In genomic region chr2:132352481-132352993, GRCh38 we compare ENCODE assay signal across 8 cellular contexts.
DNase-seq lines count a peak whose midpoint lies in the region; ATAC-seq and TF ChIP-seq lines count a peak whose summit lies in the region.
"Not testable (repeated sequence)": the region's sequence is repeated elsewhere in the genome, so short reads cannot be mapped to it uniquely, and the experiment has no call there.

No MANE protein-coding gene starts in this region.

- H4K20me1 ChIP-seq in smooth muscle cell (ENCODE audit: low read depth), result not testable (repeated sequence)

- peak; percentile 86 to 90 for ATAC-seq in right cardiac atrium

- H3K4me1 ChIP-seq in right cardiac atrium (ENCODE audit: control insufficient read depth, insufficient read depth, low read length); smooth muscle cell (ENCODE audit: low read depth): not testable (repeated sequence)

- not testable (repeated sequence) for H3F3A ChIP-seq in smooth muscle cell (ENCODE audit: low read depth)

- H3K36me3 Mint-ChIP-seq in dendritic cell treated with granulocyte-macrophage colony-stimulating factor and Interleukin-4, amounts not matched to agents 40 ng/mL and 50 ng/mL, for 4 days (ENCODE audit: low read depth), result not testable (repeated sequence)

- not testable (repeated sequence) for H3K27ac Mint-ChIP-seq in dendritic cell treated with granulocyte-macrophage colony-stimulating factor and Interleukin-4, amounts not matched to agents 40 ng/mL and 50 ng/mL, for 4 days

- H3K4me3 Mint-ChIP-seq in dendritic cell treated with granulocyte-macrophage colony-stimulating factor and Interleukin-4, amounts not matched to agents 40 ng/mL and 50 ng/mL, for 4 days, result peak overlapping the region; percentile 51

- not testable (repeated sequence) for TF ChIP-seq CTCF in HFF-Myc (IDR thresholded peaks at IDR 0.05; ENCODE audit: low read depth, low read length, missing control alignments); smooth muscle cell (IDR thresholded peaks at IDR 0.05; ENCODE audit: borderline replicate concordance, insufficient read depth, poor library complexity, severe bottlenecking)

- not testable (repeated sequence) for H3K36me3 ChIP-seq in smooth muscle cell (ENCODE audit: low read depth)

- intact Hi-C loops in dendritic cell treated with granulocyte-macrophage colony-stimulating factor and Interleukin-4, amounts not matched to agents 40 ng/mL and 50 ng/mL, for 4 days (cut with micrococcal nuclease); right cardiac atrium (cut with DNase I): not testable (repeated sequence)

- peak; percentile 54 for DNase-seq in AG08396 (ENCODE audit: low spot score)
- DNase-seq in HFF-Myc (ENCODE audit: extremely low read depth, low read depth); smooth muscle cell (lab: John Stamatoyannopoulos, UW; ENCODE audit: unreplicated experiment): not testable (repeated sequence)
- peak; percentile 68 for DNase-seq in NCI-H2171 treated with DMSO at 0.1 percent for 48 hours (lab: John Stamatoyannopoulos, UW)
- DNase-seq in T1000 (lab: John Stamatoyannopoulos, UW), result peak; percentile 51
- DNase-seq in right cardiac atrium, result peak; percentile 20 to 59 (median 55)
- DNase-seq in mucosa of gallbladder (ENCODE audit: low spot score), result peak; percentile 65

- H3K4me2 ChIP-seq in smooth muscle cell, result peak overlapping the region; percentile 89

- not testable (repeated sequence) for H3K9ac ChIP-seq in smooth muscle cell (ENCODE audit: low read depth)

- not testable (repeated sequence) for H3K4me1 Mint-ChIP-seq in dendritic cell treated with granulocyte-macrophage colony-stimulating factor and Interleukin-4, amounts not matched to agents 40 ng/mL and 50 ng/mL, for 4 days (ENCODE audit: low read depth)

- not testable (repeated sequence) for H2AFZ ChIP-seq in smooth muscle cell (ENCODE audit: low read depth)

- H3K27me3 ChIP-seq in right cardiac atrium (ENCODE audit: control insufficient read depth, insufficient read depth), result not testable (repeated sequence)
- peaks cover 15% of the 10 kb centered on the region for H3K27me3 ChIP-seq in smooth muscle cell (ENCODE audit: low read depth)

- H3K4me3 ChIP-seq in HFF-Myc (replicated peaks; ENCODE audit: low read depth, low read length) (peak overlapping the region; percentile 19; the same call in 1 of the 2 replicates), smooth muscle cell (peak overlapping the region; percentile 55)
- not testable (repeated sequence) for H3K4me3 ChIP-seq in right cardiac atrium (ENCODE audit: low read length)

- WGBS in right cardiac atrium, result 4% methylated on average over 43 of the region's 43 CpGs
- 3% methylated on average over 43 of the region's 43 CpGs for WGBS in smooth muscle cell (ENCODE audit: low lambda C conversion rate)

- H3K27me3 Mint-ChIP-seq in dendritic cell treated with granulocyte-macrophage colony-stimulating factor and Interleukin-4, amounts not matched to agents 40 ng/mL and 50 ng/mL, for 4 days, result peaks cover 50% of the 10 kb centered on the region

- not testable (repeated sequence) for H3K9me3 ChIP-seq in right cardiac atrium (ENCODE audit: control insufficient read depth, low read length); smooth muscle cell (replicated peaks; ENCODE audit: low read depth)

- not testable (repeated sequence) for H3K9me3 Mint-ChIP-seq in dendritic cell treated with granulocyte-macrophage colony-stimulating factor and Interleukin-4, amounts not matched to agents 40 ng/mL and 50 ng/mL, for 4 days

- not testable (repeated sequence) for H3K27ac ChIP-seq in right cardiac atrium (ENCODE audit: low read length); smooth muscle cell (ENCODE audit: low read depth)

- not testable (repeated sequence) for H3K79me2 ChIP-seq in smooth muscle cell (ENCODE audit: low read depth)
